Comparison of ENCODE assay signal across 1 cellular context in the genomic region with DNA sequence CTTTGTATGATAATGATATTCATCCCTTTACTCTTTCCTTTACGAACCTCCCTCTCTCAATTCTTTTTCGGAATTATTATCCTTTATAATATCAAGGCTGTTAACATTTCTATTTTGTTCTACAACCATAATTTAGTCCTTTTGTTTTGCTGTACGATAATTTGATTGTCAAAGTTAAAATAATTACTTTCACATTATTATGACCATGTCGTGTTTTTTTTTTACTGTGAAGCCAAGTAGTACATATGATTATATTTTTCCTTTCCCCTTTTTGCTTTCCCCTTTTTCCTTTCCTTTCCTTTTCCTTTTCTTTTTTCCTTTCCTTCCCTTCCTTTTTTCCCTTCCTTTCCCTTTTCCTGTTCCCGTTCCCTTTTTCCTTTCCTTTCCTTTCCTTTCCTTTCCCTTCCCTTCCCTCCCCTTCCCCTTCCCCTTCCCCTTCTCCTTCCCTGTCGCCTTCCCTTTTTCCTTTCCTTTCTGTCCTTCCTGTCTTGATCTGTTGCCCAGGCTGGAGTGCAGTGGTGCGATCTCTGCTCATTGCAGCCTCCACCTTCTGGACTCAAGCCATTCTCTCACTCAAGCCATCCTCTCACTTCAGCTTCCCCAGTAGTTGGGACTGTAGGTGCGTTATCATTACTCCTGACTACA.
TF ChIP-seq lines count a peak whose summit lies in the region.

No MANE protein-coding gene starts in this region.

TF ChIP-seq in K562, 482 proteins besides CTCF, POLR2A, EP300 and RAD21 (continued from another document and continues in another):
- TF ChIP-seq DEAF1 (CRISPR knock-in tag; IDR thresholded peaks at IDR 0.05) (no peak), ZSCAN32 (CRISPR knock-in tag; IDR thresholded peaks at IDR 0.05) (no peak), NR1H2 (CRISPR knock-in tag; IDR thresholded peaks at IDR 0.05) (no peak), PREB (CRISPR knock-in tag; IDR thresholded peaks at IDR 0.05) (no peak), IRF2 (CRISPR knock-in tag; IDR thresholded peaks at IDR 0.05) (no peak), ERF (CRISPR knock-in tag; IDR thresholded peaks at IDR 0.05) (no peak), ZNF277 (CRISPR knock-in tag; IDR thresholded peaks at IDR 0.05; ENCODE audit: borderline replicate concordance) (no peak), NBN (IDR thresholded peaks at IDR 0.05; ENCODE audit: low read depth) (no peak; the same call in 1 of the 2 replicates), ZNF174 (CRISPR knock-in tag; IDR thresholded peaks at IDR 0.05) (no peak), ESRRA (IDR thresholded peaks at IDR 0.05; ENCODE audit: borderline replicate concordance, low read depth) (no peak), CCNT2 (IDR thresholded peaks at IDR 0.05; ENCODE audit: borderline replicate concordance, extremely low read depth, insufficient read length, low read depth, low read length) (no peak), ZNF589 (CRISPR knock-in tag; IDR thresholded peaks at IDR 0.05; ENCODE audit: low read depth) (no peak), RAD51 (IDR thresholded peaks at IDR 0.05; ENCODE audit: borderline replicate concordance, low read depth) (no peak), PHF8 (IDR thresholded peaks at IDR 0.05; ENCODE audit: borderline replicate concordance, low read length) (no peak), CEBPB (tag; IDR thresholded peaks at IDR 0.05) (no peak), ZNF668 (CRISPR knock-in tag; IDR thresholded peaks at IDR 0.05) (no peak), CCAR2 (IDR thresholded peaks at IDR 0.05; ENCODE audit: low read depth, low read length) (no peak), POLR2G (IDR thresholded peaks at IDR 0.05; ENCODE audit: low read depth, low read length) (no peak), SMAD3 (CRISPR knock-in tag; conservative IDR thresholded peaks at IDR 0.05) (no peak), GATAD2B (IDR thresholded peaks at IDR 0.05; ENCODE audit: borderline replicate concordance) (no peak), PCBP2 (IDR thresholded peaks at IDR 0.05; ENCODE audit: low read depth, low read length, poor library complexity, severe bottlenecking) (peak; percentile 32), SMAD1 (IDR thresholded peaks at IDR 0.05; ENCODE audit: low read depth, low read length, partially characterized antibody) (no peak), ARHGAP35 (IDR thresholded peaks at IDR 0.05; ENCODE audit: partially characterized antibody) (peak; percentile 71), HDAC1 (IDR thresholded peaks at IDR 0.05) (peak; percentile 35 to 89; a peak in 3 of 4 replicates), NEUROD1 (IDR thresholded peaks at IDR 0.05; ENCODE audit: borderline replicate concordance, low read depth, low read length, partially characterized antibody) (no peak), TCF3 (CRISPR knock-in tag; IDR thresholded peaks at IDR 0.05) (no peak), KDM2B (CRISPR knock-in tag; IDR thresholded peaks at IDR 0.05) (no peak), BRF1 (IDR thresholded peaks at IDR 0.05; ENCODE audit: borderline replicate concordance, extremely low read depth, insufficient read length) (no peak), SNIP1 (IDR thresholded peaks at IDR 0.05; ENCODE audit: low read depth) (0 out of 2 replicates have a peak, but pooled peaks have one; percentile 5), KAT2B (IDR thresholded peaks at IDR 0.05; ENCODE audit: low read depth, low read length) (no peak), ZBED1 (IDR thresholded peaks at IDR 0.05) (no peak), L3MBTL2 (IDR thresholded peaks at IDR 0.05) (no peak), MLLT1 (IDR thresholded peaks at IDR 0.05) (peak in 1 of 2 experiments; percentile 88; a peak in 2 of 4 replicates), ELF2 (CRISPR knock-in tag; IDR thresholded peaks at IDR 0.05) (no peak), PHTF2 (CRISPR knock-in tag; IDR thresholded peaks at IDR 0.05) (no peak), NFATC3 (IDR thresholded peaks at IDR 0.05) (no peak), BRD9 (IDR thresholded peaks at IDR 0.05; ENCODE audit: low read depth, partially characterized antibody) (peak; percentile 58)
- TF ChIP-seq, protein P1, sequence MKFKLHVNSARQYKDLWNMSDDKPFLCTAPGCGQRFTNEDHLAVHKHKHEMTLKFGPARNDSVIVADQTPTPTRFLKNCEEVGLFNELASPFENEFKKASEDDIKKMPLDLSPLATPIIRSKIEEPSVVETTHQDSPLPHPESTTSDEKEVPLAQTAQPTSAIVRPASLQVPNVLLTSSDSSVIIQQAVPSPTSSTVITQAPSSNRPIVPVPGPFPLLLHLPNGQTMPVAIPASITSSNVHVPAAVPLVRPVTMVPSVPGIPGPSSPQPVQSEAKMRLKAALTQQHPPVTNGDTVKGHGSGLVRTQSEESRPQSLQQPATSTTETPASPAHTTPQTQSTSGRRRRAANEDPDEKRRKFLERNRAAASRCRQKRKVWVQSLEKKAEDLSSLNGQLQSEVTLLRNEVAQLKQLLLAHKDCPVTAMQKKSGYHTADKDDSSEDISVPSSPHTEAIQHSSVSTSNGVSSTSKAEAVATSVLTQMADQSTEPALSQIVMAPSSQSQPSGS (CRISPR knock-in tag; IDR thresholded peaks at IDR 0.05): no peak
- TF ChIP-seq, protein P2, sequence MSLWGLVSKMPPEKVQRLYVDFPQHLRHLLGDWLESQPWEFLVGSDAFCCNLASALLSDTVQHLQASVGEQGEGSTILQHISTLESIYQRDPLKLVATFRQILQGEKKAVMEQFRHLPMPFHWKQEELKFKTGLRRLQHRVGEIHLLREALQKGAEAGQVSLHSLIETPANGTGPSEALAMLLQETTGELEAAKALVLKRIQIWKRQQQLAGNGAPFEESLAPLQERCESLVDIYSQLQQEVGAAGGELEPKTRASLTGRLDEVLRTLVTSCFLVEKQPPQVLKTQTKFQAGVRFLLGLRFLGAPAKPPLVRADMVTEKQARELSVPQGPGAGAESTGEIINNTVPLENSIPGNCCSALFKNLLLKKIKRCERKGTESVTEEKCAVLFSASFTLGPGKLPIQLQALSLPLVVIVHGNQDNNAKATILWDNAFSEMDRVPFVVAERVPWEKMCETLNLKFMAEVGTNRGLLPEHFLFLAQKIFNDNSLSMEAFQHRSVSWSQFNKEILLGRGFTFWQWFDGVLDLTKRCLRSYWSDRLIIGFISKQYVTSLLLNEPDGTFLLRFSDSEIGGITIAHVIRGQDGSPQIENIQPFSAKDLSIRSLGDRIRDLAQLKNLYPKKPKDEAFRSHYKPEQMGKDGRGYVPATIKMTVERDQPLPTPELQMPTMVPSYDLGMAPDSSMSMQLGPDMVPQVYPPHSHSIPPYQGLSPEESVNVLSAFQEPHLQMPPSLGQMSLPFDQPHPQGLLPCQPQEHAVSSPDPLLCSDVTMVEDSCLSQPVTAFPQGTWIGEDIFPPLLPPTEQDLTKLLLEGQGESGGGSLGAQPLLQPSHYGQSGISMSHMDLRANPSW (CRISPR knock-in tag; IDR thresholded peaks at IDR 0.05): no peak
- TF ChIP-seq, protein P3, sequence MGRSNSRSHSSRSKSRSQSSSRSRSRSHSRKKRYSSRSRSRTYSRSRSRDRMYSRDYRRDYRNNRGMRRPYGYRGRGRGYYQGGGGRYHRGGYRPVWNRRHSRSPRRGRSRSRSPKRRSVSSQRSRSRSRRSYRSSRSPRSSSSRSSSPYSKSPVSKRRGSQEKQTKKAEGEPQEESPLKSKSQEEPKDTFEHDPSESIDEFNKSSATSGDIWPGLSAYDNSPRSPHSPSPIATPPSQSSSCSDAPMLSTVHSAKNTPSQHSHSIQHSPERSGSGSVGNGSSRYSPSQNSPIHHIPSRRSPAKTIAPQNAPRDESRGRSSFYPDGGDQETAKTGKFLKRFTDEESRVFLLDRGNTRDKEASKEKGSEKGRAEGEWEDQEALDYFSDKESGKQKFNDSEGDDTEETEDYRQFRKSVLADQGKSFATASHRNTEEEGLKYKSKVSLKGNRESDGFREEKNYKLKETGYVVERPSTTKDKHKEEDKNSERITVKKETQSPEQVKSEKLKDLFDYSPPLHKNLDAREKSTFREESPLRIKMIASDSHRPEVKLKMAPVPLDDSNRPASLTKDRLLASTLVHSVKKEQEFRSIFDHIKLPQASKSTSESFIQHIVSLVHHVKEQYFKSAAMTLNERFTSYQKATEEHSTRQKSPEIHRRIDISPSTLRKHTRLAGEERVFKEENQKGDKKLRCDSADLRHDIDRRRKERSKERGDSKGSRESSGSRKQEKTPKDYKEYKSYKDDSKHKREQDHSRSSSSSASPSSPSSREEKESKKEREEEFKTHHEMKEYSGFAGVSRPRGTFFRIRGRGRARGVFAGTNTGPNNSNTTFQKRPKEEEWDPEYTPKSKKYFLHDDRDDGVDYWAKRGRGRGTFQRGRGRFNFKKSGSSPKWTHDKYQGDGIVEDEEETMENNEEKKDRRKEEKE (IDR thresholded peaks at IDR 0.05; ENCODE audit: borderline replicate concordance in 1 of 2, control insufficient read depth in 1 of 2, low read depth in 2 of 2, low read length in 1 of 2): peak in 1 of 2 experiments; percentile 73; a peak in 1 of 4 replicates
- TF ChIP-seq, protein P4, sequence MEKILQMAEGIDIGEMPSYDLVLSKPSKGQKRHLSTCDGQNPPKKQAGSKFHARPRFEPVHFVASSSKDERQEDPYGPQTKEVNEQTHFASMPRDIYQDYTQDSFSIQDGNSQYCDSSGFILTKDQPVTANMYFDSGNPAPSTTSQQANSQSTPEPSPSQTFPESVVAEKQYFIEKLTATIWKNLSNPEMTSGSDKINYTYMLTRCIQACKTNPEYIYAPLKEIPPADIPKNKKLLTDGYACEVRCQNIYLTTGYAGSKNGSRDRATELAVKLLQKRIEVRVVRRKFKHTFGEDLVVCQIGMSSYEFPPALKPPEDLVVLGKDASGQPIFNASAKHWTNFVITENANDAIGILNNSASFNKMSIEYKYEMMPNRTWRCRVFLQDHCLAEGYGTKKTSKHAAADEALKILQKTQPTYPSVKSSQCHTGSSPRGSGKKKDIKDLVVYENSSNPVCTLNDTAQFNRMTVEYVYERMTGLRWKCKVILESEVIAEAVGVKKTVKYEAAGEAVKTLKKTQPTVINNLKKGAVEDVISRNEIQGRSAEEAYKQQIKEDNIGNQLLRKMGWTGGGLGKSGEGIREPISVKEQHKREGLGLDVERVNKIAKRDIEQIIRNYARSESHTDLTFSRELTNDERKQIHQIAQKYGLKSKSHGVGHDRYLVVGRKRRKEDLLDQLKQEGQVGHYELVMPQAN (IDR thresholded peaks at IDR 0.05; ENCODE audit: borderline replicate concordance): peak; percentile 41; the same call in 1 of the 2 replicates
- TF ChIP-seq, protein P5, sequence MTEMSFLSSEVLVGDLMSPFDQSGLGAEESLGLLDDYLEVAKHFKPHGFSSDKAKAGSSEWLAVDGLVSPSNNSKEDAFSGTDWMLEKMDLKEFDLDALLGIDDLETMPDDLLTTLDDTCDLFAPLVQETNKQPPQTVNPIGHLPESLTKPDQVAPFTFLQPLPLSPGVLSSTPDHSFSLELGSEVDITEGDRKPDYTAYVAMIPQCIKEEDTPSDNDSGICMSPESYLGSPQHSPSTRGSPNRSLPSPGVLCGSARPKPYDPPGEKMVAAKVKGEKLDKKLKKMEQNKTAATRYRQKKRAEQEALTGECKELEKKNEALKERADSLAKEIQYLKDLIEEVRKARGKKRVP (CRISPR knock-in tag; IDR thresholded peaks at IDR 0.05): no peak
- TF ChIP-seq, protein P6, sequence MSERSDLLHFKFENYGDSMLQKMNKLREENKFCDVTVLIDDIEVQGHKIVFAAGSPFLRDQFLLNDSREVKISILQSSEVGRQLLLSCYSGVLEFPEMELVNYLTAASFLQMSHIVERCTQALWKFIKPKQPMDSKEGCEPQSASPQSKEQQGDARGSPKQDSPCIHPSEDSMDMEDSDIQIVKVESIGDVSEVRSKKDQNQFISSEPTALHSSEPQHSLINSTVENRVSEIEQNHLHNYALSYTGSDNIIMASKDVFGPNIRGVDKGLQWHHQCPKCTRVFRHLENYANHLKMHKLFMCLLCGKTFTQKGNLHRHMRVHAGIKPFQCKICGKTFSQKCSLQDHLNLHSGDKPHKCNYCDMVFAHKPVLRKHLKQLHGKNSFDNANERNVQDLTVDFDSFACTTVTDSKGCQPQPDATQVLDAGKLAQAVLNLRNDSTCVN (CRISPR knock-in tag; IDR thresholded peaks at IDR 0.05): peak; percentile 56; the same call in 1 of the 2 replicates
- TF ChIP-seq, protein P7, sequence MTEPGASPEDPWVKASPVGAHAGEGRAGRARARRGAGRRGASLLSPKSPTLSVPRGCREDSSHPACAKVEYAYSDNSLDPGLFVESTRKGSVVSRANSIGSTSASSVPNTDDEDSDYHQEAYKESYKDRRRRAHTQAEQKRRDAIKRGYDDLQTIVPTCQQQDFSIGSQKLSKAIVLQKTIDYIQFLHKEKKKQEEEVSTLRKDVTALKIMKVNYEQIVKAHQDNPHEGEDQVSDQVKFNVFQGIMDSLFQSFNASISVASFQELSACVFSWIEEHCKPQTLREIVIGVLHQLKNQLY (CRISPR knock-in tag; conservative IDR thresholded peaks at IDR 0.05): no peak
